Comparison of ENCODE assay signal across 9 cellular contexts in genomic region chr1:58162952-58163550, GRCh38.
DNase-seq lines count a peak whose midpoint lies in the region; ATAC-seq, FAIRE-seq and TF ChIP-seq lines count a peak whose summit lies in the region.
"Had no signal": no experiment of that assay in that cellular context is flagged by ENCODE, and none has a peak within 500 bp of the region (broad histone marks: within the 10 kb centered on the region; RNA-seq: fewer than 3 reads in every experiment).

No MANE protein-coding gene starts in this region.

- FAIRE-seq in GM12878 (lab: Jason Lieb, UNC), result no peak

- SMC1A ChIA-PET in GM12878 (lab: Charles Lee; ENCODE audit: uncharacterized antibody, unreplicated experiment), result interaction anchor here (1.1 to 17.8 kb wide), 15 partner anchors 8 to 236 kb away, joined by 3 to 258 read pairs (median 6); no protein-coding TSS in a partner anchor

- no peak for TF ChIP-seq POLR2A in GM12878 (IDR thresholded peaks at IDR 0.05; ENCODE audit: low read depth, low read length)
- no peak for TF ChIP-seq POLR2A in spleen (IDR thresholded peaks at IDR 0.05)

- no peaks in the 10 kb centered on the region for H4K20me1 ChIP-seq in GM12878 (ENCODE audit: control insufficient read depth, insufficient read depth)

- H3K9me3 ChIP-seq in HEK293 (ENCODE audit: control insufficient read depth, insufficient read depth, low read depth, low read length) (no peaks in the 10 kb centered on the region), GM12878 (replicated peaks; ENCODE audit: control insufficient read depth, insufficient read depth, low read length) (no peaks in the 10 kb centered on the region), iPS DF 6.9 (ENCODE audit: control insufficient read depth, insufficient read depth, low read length) (no peaks in the 10 kb centered on the region), spleen (peaks cover 0 to 12% (median 8%) of the 10 kb centered on the region in 8 donors)

- no peak; a peak in 1 of 4 replicates for TF ChIP-seq EP300 in GM12878 (IDR thresholded peaks at IDR 0.05; ENCODE audit: borderline replicate concordance in 1 of 2, control insufficient read depth in 1 of 2, low read depth in 2 of 2, low read length in 2 of 2)

- ATAC-seq in GM12878, result peak; percentile 76

- TF ChIP-seq CTCF in HEK293 (tag by site-specific recombination; IDR thresholded peaks at IDR 0.05) (0 out of 2 replicates have a peak, but pooled peaks have one; percentile 47), GM12878 (IDR thresholded peaks at IDR 0.05 in 2 of 3, conservative IDR thresholded peaks at IDR 0.05 in 1 of 3; ENCODE audit: control insufficient read depth in 2 of 3, extremely low read depth in 1 of 3, insufficient read depth in 1 of 3, low read depth in 3 of 3, low read length in 3 of 3) (peak; percentile 75 to 88 (median 83)), spleen (IDR thresholded peaks at IDR 0.05 in 8 of 11, conservative IDR thresholded peaks at IDR 0.05 in 3 of 11) (peak in 10 of 11 experiments; percentile 15 to 72 (median 52))

- WGBS in GM12878 (ENCODE audit: insufficient coverage, insufficient replicate concordance, low lambda C conversion rate, missing lambda C conversion rate), result 8% methylated on average over 9 of the region's 9 CpGs
- no CpG with 5 or more reads among the region's 9 CpGs for WGBS in iPS DF 6.9 (ENCODE audit: insufficient coverage, insufficient read length)
- 33 to 44% (median 36%) methylated on average over 9 of the region's 9 CpGs for WGBS in spleen, 5 donors

- RAD21 ChIA-PET in GM12878 (lab: Charles Lee; ENCODE audit: unreplicated experiment), result interaction anchor here (1.1 to 11.6 kb wide), 7 partner anchors 8 to 382 kb away, joined by 5 to 202 read pairs (median 12); no protein-coding TSS in a partner anchor

- no peaks in the 10 kb centered on the region for H3K36me3 ChIP-seq in HEK293 (ENCODE audit: control insufficient read depth in 2 of 2, insufficient read depth in 1 of 2, low read length in 2 of 2)
- no peaks in the 10 kb centered on the region for H3K36me3 ChIP-seq in GM12878 (ENCODE audit: control insufficient read depth in 2 of 2, insufficient read depth in 2 of 2, low read length in 1 of 2)
- H3K36me3 ChIP-seq in iPS DF 6.9 (ENCODE audit: control insufficient read depth, insufficient read depth, low read length), result no peaks in the 10 kb centered on the region
- no peaks in the 10 kb centered on the region for H3K36me3 ChIP-seq in spleen

- no peak overlapping the region for H2AFZ ChIP-seq in GM12878 (ENCODE audit: control insufficient read depth, low read depth, low read length)

- in situ Hi-C loops in GM12878 (cut with MboI), result no loop called here

- DNase-seq in DMS153 (lab: John Stamatoyannopoulos, UW) (peak; percentile 37), NCI-H460 (ENCODE audit: extremely low read depth, low read depth) (peak; percentile 54), GM12878 (ENCODE audit: low read depth, low spot score) (no peak), iPS DF 6.9 (ENCODE audit: low read depth, low spot score) (peak; percentile 64), spleen (no peak)
- DNase-seq in stimulated activated CD4-positive, alpha-beta T cell treated with anti-CD3 and anti-CD28 coated beads, Interleukin-4, amount 100 ng/mL, for 1 hour, result no peak
- DNase-seq in effector CD8-positive, alpha-beta T cell (lab: John Stamatoyannopoulos, UW), result no peak

- CTCF ChIA-PET in HEK293 (lab: Yijun Ruan, JAX), result interaction anchor here (0.6 to 5.3 kb wide), 14 partner anchors 9 to 1331 kb away, joined by 3 to 50 read pairs (median 4); no protein-coding TSS in a partner anchor
- CTCF ChIA-PET in GM12878 (lab: Yijun Ruan, JAX), result interaction anchor here (0.8 to 13.7 kb wide), 25 partner anchors 8 to 1030 kb away, joined by 3 to 164 read pairs (median 5); no protein-coding TSS in a partner anchor

- H3K27ac ChIP-seq in HEK293 (ENCODE audit: extremely low read depth, low read depth, low read length) (no peak overlapping the region), GM12878 (ENCODE audit: control insufficient read depth, insufficient read depth) (no peak overlapping the region), iPS DF 6.9 (ENCODE audit: low read length) (no peak overlapping the region), spleen (no peak overlapping the region)
- H3K27ac ChIP-seq: skin epidermis had no signal

- peak; percentile 73 for TF ChIP-seq RAD21 in GM12878 (IDR thresholded peaks at IDR 0.05; ENCODE audit: insufficient read depth, low read depth, low read length)

- H3K27me3 ChIP-seq in GM12878 (replicated peaks in 1 of 2; ENCODE audit: control insufficient read depth in 2 of 2, insufficient read depth in 2 of 2, low read length in 1 of 2), result no peaks in the 10 kb centered on the region
- H3K27me3 ChIP-seq in iPS DF 6.9 (ENCODE audit: control insufficient read depth, insufficient read depth, low read length), result no peaks in the 10 kb centered on the region
- no peaks in the 10 kb centered on the region for H3K27me3 ChIP-seq in spleen (replicated peaks in 1 of 7)

- POLR2A ChIA-PET in HEK293 (lab: Yijun Ruan, JAX) (no interaction called here), GM12878 (lab: Charles Lee) (interaction anchor here (1.3 kb wide), 1 partner anchor 55 kb away, joined by 3 read pairs; no protein-coding TSS in a partner anchor)

- intact Hi-C loops in GM12878 (cut with micrococcal nuclease; ENCODE audit: unreplicated experiment) (loop anchor here (5.0 kb wide), 1 partner anchor 384 kb away; the partner anchor contains the start of gene OMA1), spleen (cut with DNase I; ENCODE audit: low total_unique reads) (loop anchor here (10.0 kb wide), 1 partner anchor 1328 kb away; no protein-coding TSS in a partner anchor)

- no peaks in the 10 kb centered on the region for H3K79me2 ChIP-seq in GM12878 (ENCODE audit: control insufficient read depth, insufficient read depth, low read length)

- no peak overlapping the region for H3K9ac ChIP-seq in GM12878 (ENCODE audit: control insufficient read depth, insufficient read depth, low read length)

- no peak overlapping the region for H3K4me2 ChIP-seq in GM12878 (ENCODE audit: control insufficient read depth, insufficient read depth)

- H3K4me3 ChIP-seq in HEK293 (ENCODE audit: low read depth, low read length) (no peak overlapping the region), GM12878 (no peak overlapping the region), iPS DF 6.9 (ENCODE audit: low read length) (no peak overlapping the region), spleen (no peak overlapping the region)
- H3K4me3 ChIP-seq: skin epidermis had no signal

- no TSS peak for BruUV-seq in GM12878 (replicated peaks; lab: Mats Ljungman, UMichigan)

- H3K4me1 ChIP-seq in HEK293 (ENCODE audit: control insufficient read depth, insufficient read depth, low read length), result no peaks in the 10 kb centered on the region
- no peaks in the 10 kb centered on the region for H3K4me1 ChIP-seq in GM12878 (ENCODE audit: control insufficient read depth, insufficient read depth, low read length)
- H3K4me1 ChIP-seq in iPS DF 6.9 (ENCODE audit: control insufficient read depth, insufficient read depth, low read length), result no peaks in the 10 kb centered on the region
- no peaks in the 10 kb centered on the region for H3K4me1 ChIP-seq in spleen

TF ChIP-seq in HEK293, 187 proteins besides CTCF, POLR2A, EP300 and RAD21 (continues in another document):
- TF ChIP-seq ZNF785 (tag by site-specific recombination; IDR thresholded peaks at IDR 0.05), result no peak
- TF ChIP-seq ZNF146 (tag by site-specific recombination; IDR thresholded peaks at IDR 0.05), result no peak
- no peak for TF ChIP-seq ZNF624 (tag by site-specific recombination; IDR thresholded peaks at IDR 0.05)
- no peak for TF ChIP-seq ZNF23 (tag by site-specific recombination; IDR thresholded peaks at IDR 0.05; ENCODE audit: borderline replicate concordance)
- no peak for TF ChIP-seq ZNF214 (tag by site-specific recombination; IDR thresholded peaks at IDR 0.05; ENCODE audit: borderline replicate concordance)
- peak; percentile 56 for TF ChIP-seq ZNF654 (tag by site-specific recombination; IDR thresholded peaks at IDR 0.05; ENCODE audit: low read depth)
- TF ChIP-seq KLF7 (tag by site-specific recombination; IDR thresholded peaks at IDR 0.05; ENCODE audit: borderline replicate concordance), result no peak
- TF ChIP-seq ZNF10 (tag by site-specific recombination; IDR thresholded peaks at IDR 0.05), result no peak
- peak; percentile 48; the same call in 1 of the 2 replicates for TF ChIP-seq ZNF660 (tag by site-specific recombination; IDR thresholded peaks at IDR 0.05)
- peak; percentile 73 for TF ChIP-seq IKZF3 (tag by site-specific recombination; IDR thresholded peaks at IDR 0.05)
- TF ChIP-seq ZNF610 (tag by site-specific recombination; IDR thresholded peaks at IDR 0.05; ENCODE audit: borderline replicate concordance), result no peak
- TF ChIP-seq ZNF791 (tag by site-specific recombination; IDR thresholded peaks at IDR 0.05), result no peak
- TF ChIP-seq ZNF19 (tag by site-specific recombination; IDR thresholded peaks at IDR 0.05; ENCODE audit: low read depth), result no peak
- TF ChIP-seq SCRT1 (tag by site-specific recombination; IDR thresholded peaks at IDR 0.05; ENCODE audit: borderline replicate concordance), result no peak
- TF ChIP-seq GLI4 (tag by site-specific recombination; IDR thresholded peaks at IDR 0.05), result no peak

TF ChIP-seq in GM12878, 131 proteins besides CTCF, POLR2A, EP300 and RAD21:
- no peak for TF ChIP-seq BCL3 (IDR thresholded peaks at IDR 0.05; ENCODE audit: borderline replicate concordance, insufficient read depth, low read depth, low read length, poor library complexity, severe bottlenecking)
- TF ChIP-seq SMC3 (IDR thresholded peaks at IDR 0.05; ENCODE audit: borderline replicate concordance, low read length), result peak; percentile 75; the same call in 1 of the 2 replicates
- TF ChIP-seq NBN (IDR thresholded peaks at IDR 0.05), result no peak
- no peak for TF ChIP-seq BRCA1 (IDR thresholded peaks at IDR 0.05; ENCODE audit: low read depth, low read length)
- 0 out of 2 replicates have a peak, but pooled peaks have one; percentile 19 for TF ChIP-seq IKZF1 (conservative IDR thresholded peaks at IDR 0.05)
- TF ChIP-seq RELA (IDR thresholded peaks at IDR 0.05; ENCODE audit: borderline replicate concordance, partially characterized antibody), result no peak
- no peak for TF ChIP-seq TCF12 (IDR thresholded peaks at IDR 0.05; ENCODE audit: low read depth, low read length)

Comparison
In these comparisons a context has a peak if more than half of its experiments do, and no peak if none do; other contexts are left out.
1. DNase-seq: peak in DMS153 (single experiment), NCI-H460 (single experiment) and iPS DF 6.9 (single experiment); none in GM12878 (single experiment), spleen (single experiment), stimulated activated CD4-positive, alpha-beta T cell treated with anti-CD3 and anti-CD28 coated beads, Interleukin-4, amount 100 ng/mL, for 1 hour (single experiment) and effector CD8-positive, alpha-beta T cell (single experiment).
2. Peak in every context shown above with its lines, with median percentiles within 50 percentile points of each other: CTCF ChIP-seq.